In the genomic region with DNA sequence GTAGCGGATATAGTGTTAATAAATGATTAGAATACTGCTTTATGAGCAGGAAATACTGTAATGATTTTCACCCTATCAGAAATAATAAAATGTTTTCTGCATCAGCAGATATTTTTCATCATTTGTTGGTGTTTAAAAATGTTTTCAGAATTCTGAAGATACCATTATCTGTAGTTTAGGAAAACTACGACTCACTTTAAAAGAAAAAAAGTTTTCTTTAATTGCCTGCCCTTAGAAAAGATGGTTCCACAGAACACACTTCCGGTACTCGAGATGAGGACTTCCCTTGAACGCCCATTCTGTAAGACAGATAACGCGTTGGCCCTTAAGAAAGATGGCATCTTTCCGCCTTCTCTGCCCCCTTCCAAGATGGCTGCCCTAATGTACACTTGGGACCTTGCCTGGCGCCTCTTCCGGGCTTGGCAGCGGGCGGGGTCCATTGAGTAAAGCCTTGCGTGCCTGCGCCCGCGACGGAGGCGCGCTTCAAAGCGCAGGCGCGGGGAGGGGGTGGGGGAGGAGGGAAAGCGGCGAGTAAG, we compare ENCODE assay signal across 8 cellular contexts. TPM values are rescaled to one million over a fixed set of nuclear protein-coding genes. Genes with fewer than 3 reads are reported as not detected.
A peak's percentile ranks its signal among the peaks of the same experiment; 100 is the strongest.
DNase-seq lines count a peak whose midpoint lies in the region; ATAC-seq, FAIRE-seq and TF ChIP-seq lines count a peak whose summit lies in the region.

A gene with protein sequence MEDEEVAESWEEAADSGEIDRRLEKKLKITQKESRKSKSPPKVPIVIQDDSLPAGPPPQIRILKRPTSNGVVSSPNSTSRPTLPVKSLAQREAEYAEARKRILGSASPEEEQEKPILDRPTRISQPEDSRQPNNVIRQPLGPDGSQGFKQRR (plus strand): TSS at position 521 of the 536 bp plus-strand sequence. CDS start 16 bp downstream, outside the sequence.

- H3K79me2 ChIP-seq in keratinocyte (ENCODE audit: control insufficient read depth, insufficient read depth, low read length) = peaks cover 42% of the 10 kb centered on the region

- no peak for TF ChIP-seq CTCF in AG09319 (IDR thresholded peaks at IDR 0.05; ENCODE audit: low read depth, low read length)
- no peak for TF ChIP-seq CTCF in chondrocyte (IDR thresholded peaks at IDR 0.05)
- no peak for TF ChIP-seq CTCF in keratinocyte (optimal IDR thresholded peaks at IDR 0.05 in 1 of 3, IDR thresholded peaks at IDR 0.05 in 1 of 3, conservative IDR thresholded peaks at IDR 0.05 in 1 of 3; ENCODE audit: extremely low read depth in 1 of 3, insufficient read depth in 2 of 3, low read length in 3 of 3)

- peaks cover 17% of the 10 kb centered on the region for H3K4me1 ChIP-seq in keratinocyte (ENCODE audit: control insufficient read depth, extremely low read depth, insufficient read depth, low read length)

- no peaks in the 10 kb centered on the region for H3K9me3 ChIP-seq in keratinocyte (ENCODE audit: control insufficient read depth, low read depth, low read length)

- H3K4me3 Mint-ChIP-seq in activated CD4-positive, alpha-beta T cell treated with anti-CD3 and anti-CD28 coated beads for 36 hours = peak within 1 kb of the TSS; percentile 95
- peak within 1 kb of the TSS; percentile 95 for H3K4me3 Mint-ChIP-seq in chondrocyte (ENCODE audit: unreplicated experiment)

- H3K4me1 Mint-ChIP-seq in activated CD4-positive, alpha-beta T cell treated with anti-CD3 and anti-CD28 coated beads for 36 hours = peaks cover 32% of the 10 kb centered on the region
- H3K4me1 Mint-ChIP-seq in chondrocyte (ENCODE audit: low read depth) = peaks cover 34% of the 10 kb centered on the region

- H3K4me2 ChIP-seq in keratinocyte (ENCODE audit: control insufficient read depth, extremely low read depth, insufficient read depth, low read depth, low read length) = peak within 1 kb of the TSS; percentile 88

- H3K27ac Mint-ChIP-seq in activated CD4-positive, alpha-beta T cell treated with anti-CD3 and anti-CD28 coated beads for 36 hours = peak within 1 kb of the TSS; percentile 99
- H3K27ac Mint-ChIP-seq in chondrocyte (ENCODE audit: unreplicated experiment) = peak within 1 kb of the TSS; percentile 99

- ATAC-seq in HG03457 (IDR thresholded peaks at IDR 0.05; ENCODE audit: unreplicated experiment) = peak; percentile 76
- ATAC-seq in activated CD4-positive, alpha-beta T cell treated with anti-CD3 and anti-CD28 coated beads for 36 hours = peak; percentile 91

- DNase-seq in AG09319 (ENCODE audit: extremely low read depth, low read depth) (peak; percentile 99), GM19240 (ENCODE audit: insufficient read length, low spot score) (peak; percentile 61), NCI-H524 (lab: John Stamatoyannopoulos, UW) (peak; percentile 96 to 99), chondrocyte (ENCODE audit: low spot score) (peak; percentile 96), keratinocyte (ENCODE audit: low read depth, low spot score) (peak; percentile 95)
- DNase-seq in activated CD4-positive, alpha-beta T cell treated with anti-CD3 and anti-CD28 coated beads for 36 hours = peak; percentile 98
- DNase-seq in stimulated activated CD4-positive, alpha-beta T cell treated with anti-CD3 and anti-CD28 coated beads, Interleukin-15, amount 100 ng/mL, for 1 hour (ENCODE audit: low read depth in 1 of 2, low spot score in 1 of 2) = peak; percentile 89 to 92

- no peaks in the 10 kb centered on the region for H3K36me3 ChIP-seq in keratinocyte (ENCODE audit: control insufficient read depth in 2 of 2, extremely low read depth in 1 of 2, insufficient read depth in 2 of 2, low read length in 2 of 2)

- H2AFZ ChIP-seq in keratinocyte (ENCODE audit: control insufficient read depth, low read length) = peak within 1 kb of the TSS; percentile 95

- H3K9ac ChIP-seq in keratinocyte (ENCODE audit: control insufficient read depth, extremely low read depth, insufficient read depth, low read length) = peak within 1 kb of the TSS; percentile 93

- intact Hi-C loops in activated CD4-positive, alpha-beta T cell treated with anti-CD3 and anti-CD28 coated beads for 36 hours (cut with DNase I, micrococcal nuclease) = loop anchor here (1.0 to 10.0 kb wide), 17 partner anchors 14 to 750 kb away; a partner anchor contains a TSS

- H3K4me3 ChIP-seq in keratinocyte (ENCODE audit: control insufficient read depth in 2 of 3, extremely low read depth in 1 of 3, insufficient read depth in 2 of 3, low read depth in 1 of 3, low read length in 3 of 3) = peak within 1 kb of the TSS; percentile 84 to 97 (median 84)

- peaks cover 13% of the 10 kb centered on the region for H3K36me3 Mint-ChIP-seq in activated CD4-positive, alpha-beta T cell treated with anti-CD3 and anti-CD28 coated beads for 36 hours (ENCODE audit: low read depth)
- no peaks in the 10 kb centered on the region for H3K36me3 Mint-ChIP-seq in chondrocyte (ENCODE audit: low read depth)

- peak within 1 kb of the TSS; percentile 96 for H3K27ac ChIP-seq in keratinocyte (ENCODE audit: control insufficient read depth, insufficient read depth, low read length)

- no peaks in the 10 kb centered on the region for H3K27me3 Mint-ChIP-seq in activated CD4-positive, alpha-beta T cell treated with anti-CD3 and anti-CD28 coated beads for 36 hours
- no peaks in the 10 kb centered on the region for H3K27me3 Mint-ChIP-seq in chondrocyte (ENCODE audit: low read depth)

- peak; percentile 73 for FAIRE-seq in keratinocyte (lab: Jason Lieb, UNC)

- H3K27me3 ChIP-seq in keratinocyte (ENCODE audit: control insufficient read depth, extremely low read depth, insufficient read depth, low read length) = no peaks in the 10 kb centered on the region

- peaks cover 2% of the 10 kb centered on the region for H3K9me1 ChIP-seq in keratinocyte (ENCODE audit: control insufficient read depth, extremely low read depth, insufficient read depth, low read length)

- POLR2A ChIA-PET in activated CD4-positive, alpha-beta T cell treated with anti-CD3 and anti-CD28 coated beads for 36 hours (lab: Charles Lee) = interaction anchor here (1.2 kb wide), 2 partner anchors 14 to 538 kb away, joined by 4 to 6 read pairs; a partner anchor contains a TSS

- dilution Hi-C loops in keratinocyte (cut with MboI; ENCODE audit: extremely low pct_ligation_motif_present, low sequenced_read_pairs) = no loop called here

- H4K20me1 ChIP-seq in keratinocyte (ENCODE audit: control insufficient read depth, extremely low read depth, insufficient read depth, low read length) = peaks cover 10% of the 10 kb centered on the region

- CTCF ChIA-PET in activated CD4-positive, alpha-beta T cell treated with anti-CD3 and anti-CD28 coated beads for 36 hours (lab: Charles Lee) = interaction anchor here (8.5 kb wide), 1 partner anchor 14 kb away, joined by 76 read pairs; a partner anchor contains a TSS

- H3K9me3 Mint-ChIP-seq in activated CD4-positive, alpha-beta T cell treated with anti-CD3 and anti-CD28 coated beads for 36 hours (ENCODE audit: low read depth) = no peaks in the 10 kb centered on the region
- H3K9me3 Mint-ChIP-seq in chondrocyte (ENCODE audit: low read depth) = no peaks in the 10 kb centered on the region

RNA-seq across cellular contexts. Expression of the gene that starts here (rescaled TPM):
- 100 to 1,000 TPM; 184 to 238 TPM for total RNA-seq in activated CD4-positive, alpha-beta T cell treated with anti-CD3 and anti-CD28 coated beads for 36 hours
- 113 to 117 TPM (median 113 TPM) in 3 replicates for total RNA-seq in chondrocyte
- 68.7 to 106 TPM (median 74.1 TPM) in 3 replicates for polyA plus RNA-seq in keratinocyte
- polyA plus RNA-seq in keratinocyte (2011; ENCODE audit: low read depth) = 15.9 TPM
- polyA plus RNA-seq in keratinocyte (2011; cell fraction: cytosol; rRNA removed) = 97.4 and 123 TPM in 2 replicates
- 51.5 and 63.8 TPM in 2 replicates for polyA plus RNA-seq in keratinocyte (2011; cell fraction: nucleus; rRNA removed)
- polyA plus RNA-seq in keratinocyte (2012; ENCODE audit: low replicate concordance) = 46.3 and 98.1 TPM in 2 replicates
- 61.1 to 116 TPM (median 67.7 TPM) in 3 replicates for polyA minus RNA-seq in keratinocyte
- polyA minus RNA-seq in keratinocyte (2011; cell fraction: cytosol; rRNA and poly(A)+ RNA removed) = 87.9 TPM
- 23.2 and 34.7 TPM in 2 replicates for polyA minus RNA-seq in keratinocyte (2011; cell fraction: nucleus; rRNA and poly(A)+ RNA removed)

Comparison
In these comparisons a context has a peak if more than half of its experiments do, and no peak if none do; other contexts are left out.
1. Peak in every context shown above with its lines: DNase-seq, ATAC-seq, H3K4me3 ChIP-seq and H3K27ac ChIP-seq.